4 cellular contexts compared by ENCODE assay signal in the genomic region with DNA sequence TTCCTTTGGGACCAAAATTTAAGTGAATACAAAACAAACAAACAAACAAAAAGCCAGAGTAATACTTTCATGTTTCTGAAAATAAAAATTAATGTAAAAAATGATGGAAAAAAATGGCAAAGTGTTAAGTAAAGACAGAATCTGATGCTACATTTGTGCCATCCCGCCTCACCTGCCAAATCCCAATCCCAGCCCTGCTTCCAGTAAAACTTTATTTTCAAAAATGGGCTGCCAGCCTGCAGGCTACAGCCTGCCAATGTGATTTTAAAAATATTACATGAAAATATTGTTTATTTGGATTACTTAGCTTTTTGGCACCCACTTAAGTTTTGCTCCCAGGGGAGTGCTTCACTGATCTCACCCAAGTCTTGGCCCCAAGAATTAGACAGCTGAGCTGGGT.
"Had no signal": no experiment of that assay in that cellular context is flagged by ENCODE, and none has a peak within 500 bp of the region (broad histone marks: within the 10 kb centered on the region; RNA-seq: fewer than 3 reads in every experiment).

No MANE protein-coding gene starts in this region.

- DNase-seq: H9, HCEC 1CT, IMR-90 had no signal

- ATAC-seq: GM23338 had no signal

- H2AFZ ChIP-seq: GM23338 had no signal

- H3K4me2 ChIP-seq: GM23338 had no signal

- H3K4me3 ChIP-seq: GM23338 had no signal
